ENCODE assay signal across 12 cellular contexts in genomic region chr1:39538531-39539251, GRCh38. TPM values are rescaled to one million over a fixed set of nuclear protein-coding genes. Genes with fewer than 3 reads are reported as not detected.
DNase-seq lines count a peak whose midpoint lies in the region; ATAC-seq and TF ChIP-seq lines count a peak whose summit lies in the region.
"Had no signal": no experiment of that assay in that cellular context is flagged by ENCODE, and none has a peak within 500 bp of the region (broad histone marks: within the 10 kb centered on the region; RNA-seq: fewer than 3 reads in every experiment).

No MANE protein-coding gene starts in this region.

- peaks cover 16% of the 10 kb centered on the region; the same call in 1 of the 2 replicates for H3F3A ChIP-seq in GM23248 (ENCODE audit: insufficient read depth)

- no peaks in the 10 kb centered on the region for H3K27me3 ChIP-seq in GM23248 (replicated peaks; ENCODE audit: insufficient read depth)
- H3K27me3 ChIP-seq: tibial nerve had no signal

- H3K4me3 Mint-ChIP-seq in CD14-positive monocyte: no peak overlapping the region
- no peak overlapping the region for H3K4me3 Mint-ChIP-seq in T-helper 17 cell
- H3K4me3 Mint-ChIP-seq in memory B cell: no peak overlapping the region
- H3K4me3 Mint-ChIP-seq: activated CD4-positive, alpha-beta T cell treated with anti-CD3 and anti-CD28 coated beads, Interleukin-2, amount 10 ng/mL, durations not matched to agents 7 days and 5 days; activated naive CD4-positive, alpha-beta T cell treated with anti-CD3 and anti-CD28 coated beads for 36 hours; endodermal cell had no signal

- ATAC-seq in T-helper 17 cell (no peak), memory B cell (ENCODE audit: low read depth) (peak; percentile 22), HG03139 (IDR thresholded peaks at IDR 0.05; ENCODE audit: unreplicated experiment) (no peak), GM21576 (IDR thresholded peaks at IDR 0.05; ENCODE audit: unreplicated experiment) (no peak)

- H4K20me1 ChIP-seq in GM23248 (ENCODE audit: insufficient read depth): no peaks in the 10 kb centered on the region

- H3K9me2 ChIP-seq in GM23248 (ENCODE audit: insufficient read depth): no peaks in the 10 kb centered on the region

- 85 to 88% methylated on average over 9 of the region's 9 CpGs for WGBS in GM23248 (ENCODE audit: low coverage in 1 of 2, low lambda C conversion rate in 2 of 2, missing lambda C conversion rate in 2 of 2), 2 experiments

- H3K27ac Mint-ChIP-seq in CD14-positive monocyte (peak overlapping the region in 5 of 7 donors; percentile 21 to 85 (median 27)), T-helper 17 cell (peak overlapping the region; percentile 82), memory B cell (no peak overlapping the region)
- H3K27ac Mint-ChIP-seq: activated CD4-positive, alpha-beta T cell treated with anti-CD3 and anti-CD28 coated beads, Interleukin-2, amount 10 ng/mL, durations not matched to agents 7 days and 5 days; activated naive CD4-positive, alpha-beta T cell treated with anti-CD3 and anti-CD28 coated beads for 36 hours; endodermal cell had no signal

- H3K9ac ChIP-seq in GM23248: no peak overlapping the region

- no peak for DNase-seq in CD14-positive monocyte (ENCODE audit: low spot score)
- no peak for DNase-seq in GM23248
- DNase-seq in T-helper 17 cell: no peak
- DNase-seq in memory B cell (ENCODE audit: low spot score in 2 of 2): no peak
- DNase-seq in activated T-cell treated with anti-CD3 and anti-CD28 coated beads for 4 hours: no peak
- DNase-seq in T-helper 2 cell: no peak

- H3K9me3 Mint-ChIP-seq in CD14-positive monocyte: peaks cover 0 to 9% (median 4%) of the 10 kb centered on the region in 7 donors
- no peaks in the 10 kb centered on the region for H3K9me3 Mint-ChIP-seq in memory B cell
- H3K9me3 Mint-ChIP-seq: activated CD4-positive, alpha-beta T cell treated with anti-CD3 and anti-CD28 coated beads, Interleukin-2, amount 10 ng/mL, durations not matched to agents 7 days and 5 days; activated naive CD4-positive, alpha-beta T cell treated with anti-CD3 and anti-CD28 coated beads for 36 hours; endodermal cell had no signal

- 0 out of 2 replicates have a peak, but pooled peaks cover 9% of the 10 kb centered on the region for H3K36me3 ChIP-seq in GM23248 (ENCODE audit: low read depth)

- peak overlapping the region; percentile 27; the same call in 1 of the 2 replicates for H2AFZ ChIP-seq in GM23248

- in situ Hi-C loops in GM23248 (cut with MboI): loop anchor here (25.0 kb wide), 1 partner anchor 451 kb away; no protein-coding TSS in a partner anchor

- intact Hi-C loops in CD14-positive monocyte (cut with micrococcal nuclease): loop anchor here (10.0 kb wide), 1 partner anchor 54 kb away; no protein-coding TSS in a partner anchor

- no peak for TF ChIP-seq CTCF in CD14-positive monocyte (IDR thresholded peaks at IDR 0.05)

- no peak overlapping the region for H3K4me3 ChIP-seq in GM23248
- H3K4me3 ChIP-seq: tibial nerve had no signal

- H3K27me3 Mint-ChIP-seq in CD14-positive monocyte (ENCODE audit: low read depth in 3 of 3): no peaks in the 10 kb centered on the region
- H3K27me3 Mint-ChIP-seq in T-helper 17 cell: no peaks in the 10 kb centered on the region
- no peaks in the 10 kb centered on the region for H3K27me3 Mint-ChIP-seq in memory B cell
- H3K27me3 Mint-ChIP-seq: activated CD4-positive, alpha-beta T cell treated with anti-CD3 and anti-CD28 coated beads, Interleukin-2, amount 10 ng/mL, durations not matched to agents 7 days and 5 days had no signal

- H3K9me3 ChIP-seq in GM23248 (ENCODE audit: low read depth) (no peaks in the 10 kb centered on the region), T-helper 17 cell (ENCODE audit: control insufficient read depth, low read length, poor library complexity, severe bottlenecking) (no peaks in the 10 kb centered on the region)
- H3K9me3 ChIP-seq: tibial nerve had no signal

- H3K4me1 ChIP-seq in GM23248 (ENCODE audit: insufficient read depth): no peaks in the 10 kb centered on the region

- H3K27ac ChIP-seq in GM23248: no peak overlapping the region
- H3K27ac ChIP-seq: tibial nerve had no signal

- H3K36me3 Mint-ChIP-seq in CD14-positive monocyte: peaks cover 17 to 25% of the 10 kb centered on the region in 2 donors
- H3K36me3 Mint-ChIP-seq in T-helper 17 cell (ENCODE audit: low read depth): peaks cover 4% of the 10 kb centered on the region
- H3K36me3 Mint-ChIP-seq in memory B cell: peaks cover 22% of the 10 kb centered on the region

- H3K4me1 Mint-ChIP-seq in CD14-positive monocyte (peaks cover 34% of the 10 kb centered on the region), T-helper 17 cell (peaks cover 6% of the 10 kb centered on the region), memory B cell (peaks cover 14% of the 10 kb centered on the region)
- H3K4me1 Mint-ChIP-seq: activated CD4-positive, alpha-beta T cell treated with anti-CD3 and anti-CD28 coated beads, Interleukin-2, amount 10 ng/mL, durations not matched to agents 7 days and 5 days had no signal

- no peak overlapping the region for H3K4me2 ChIP-seq in GM23248 (ENCODE audit: unreplicated experiment)

- H3K79me2 ChIP-seq in GM23248 (ENCODE audit: insufficient read depth): no peaks in the 10 kb centered on the region

RNA-seq across cellular contexts. Expression of gene PABPC4, which starts 37.9 kb away (rescaled TPM):
- 10 to 100 TPM; 11.5 to 15.5 TPM for polyA plus RNA-seq in CD14-positive monocyte
- 102 and 117 TPM in 2 replicates for total RNA-seq in GM23248 (2014; rRNA removed; shearing (Covaris generic))
- polyA plus RNA-seq in GM23248 (2016; fragmentation: Nextera tagmentation; extraction: Ambion mirVana): 92.9 and 94.8 TPM in 2 replicates
- total RNA-seq in T-helper 17 cell: 100 to 1,000 TPM; 292 to 332 TPM

RNA-seq across cellular contexts. Expression of gene BMP8A, which starts 47.3 kb away (rescaled TPM):
- not detected for polyA plus RNA-seq in CD14-positive monocyte
- not detected in 2 replicates for total RNA-seq in GM23248 (2014; rRNA removed; shearing (Covaris generic))
- polyA plus RNA-seq in GM23248 (2016; fragmentation: Nextera tagmentation; extraction: Ambion mirVana): not detected in 2 replicates
- under 1 TPM in 1 of 2 donors, not detected in 1; 0.23 TPM for total RNA-seq in T-helper 17 cell
- total RNA-seq: activated CD4-positive, alpha-beta T cell treated with anti-CD3 and anti-CD28 coated beads, Interleukin-2, amount 10 ng/mL, durations not matched to agents 7 days and 5 days; activated naive CD4-positive, alpha-beta T cell treated with anti-CD3 and anti-CD28 coated beads for 36 hours had no signal
